9 cellular contexts compared by ENCODE assay signal in the genomic region with DNA sequence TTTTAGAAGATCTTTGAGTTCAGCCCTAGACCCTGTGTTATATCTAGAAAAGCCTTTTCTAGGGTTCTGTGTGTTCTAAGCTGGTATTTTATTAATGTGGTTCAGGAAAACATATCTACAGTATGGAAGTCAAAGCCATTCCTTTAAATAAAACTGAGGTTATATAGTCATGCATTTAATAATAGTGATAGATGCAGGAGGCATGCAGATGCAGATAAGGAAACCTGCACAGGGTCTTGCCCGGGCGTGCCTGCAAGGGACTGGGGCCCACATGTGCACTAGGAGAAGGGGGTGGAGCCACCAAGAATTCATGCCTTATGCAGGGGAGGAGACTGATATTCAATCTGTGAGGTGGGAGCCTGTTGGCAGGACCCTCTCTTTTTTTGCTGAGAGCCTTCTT.
A peak's percentile ranks its signal among the peaks of the same experiment; 100 is the strongest.
DNase-seq lines count a peak whose midpoint lies in the region; TF ChIP-seq lines count a peak whose summit lies in the region.
"Had no signal": no experiment of that assay in that cellular context is flagged by ENCODE, and none has a peak within 500 bp of the region (broad histone marks: within the 10 kb centered on the region; RNA-seq: fewer than 3 reads in every experiment).

No MANE protein-coding gene starts in this region.

- peaks cover 22% of the 10 kb centered on the region for H3K27me3 Mint-ChIP-seq in activated T-helper 2 cell treated with anti-CD3 and anti-CD28 coated beads, Interferon-gamma antibody, Interleukin-2, Interleukin-4, amounts not matched to agents 10 μg/mL and 5 μg/mL and 100 μg/mL, durations not matched to agents 14 hours and 24 hours and 36 hours (ENCODE audit: low read depth)

- peaks cover 9% of the 10 kb centered on the region for H3K4me1 Mint-ChIP-seq in activated T-helper 2 cell treated with anti-CD3 and anti-CD28 coated beads, Interferon-gamma antibody, Interleukin-2, Interleukin-4, amounts not matched to agents 10 μg/mL and 5 μg/mL and 100 μg/mL, durations not matched to agents 14 hours and 24 hours and 36 hours (ENCODE audit: low read depth)

- intact Hi-C loops in activated T-helper 2 cell treated with anti-CD3 and anti-CD28 coated beads, Interferon-gamma antibody, Interleukin-2, Interleukin-4, amounts not matched to agents 10 μg/mL and 5 μg/mL and 100 μg/mL, durations not matched to agents 14 hours and 24 hours and 36 hours (cut with micrococcal nuclease): no loop called here

- H3K9me3 Mint-ChIP-seq in activated T-helper 2 cell treated with anti-CD3 and anti-CD28 coated beads, Interferon-gamma antibody, Interleukin-2, Interleukin-4, amounts not matched to agents 10 μg/mL and 5 μg/mL and 100 μg/mL, durations not matched to agents 14 hours and 24 hours and 36 hours: no peaks in the 10 kb centered on the region

- H3K36me3 Mint-ChIP-seq in activated T-helper 2 cell treated with anti-CD3 and anti-CD28 coated beads, Interferon-gamma antibody, Interleukin-2, Interleukin-4, amounts not matched to agents 10 μg/mL and 5 μg/mL and 100 μg/mL, durations not matched to agents 14 hours and 24 hours and 36 hours (ENCODE audit: low read depth): no peaks in the 10 kb centered on the region

- peak overlapping the region; percentile 51 for H3K27ac ChIP-seq in HEK293 (ENCODE audit: extremely low read depth, low read depth, low read length)

- TF ChIP-seq CTCF in AG10803 (conservative IDR thresholded peaks at IDR 0.05; ENCODE audit: low read length) (no peak), HEK293 (tag by site-specific recombination; IDR thresholded peaks at IDR 0.05) (no peak)

- no peak overlapping the region for H3K27ac Mint-ChIP-seq in activated T-helper 2 cell treated with anti-CD3 and anti-CD28 coated beads, Interferon-gamma antibody, Interleukin-2, Interleukin-4, amounts not matched to agents 10 μg/mL and 5 μg/mL and 100 μg/mL, durations not matched to agents 14 hours and 24 hours and 36 hours

- no peaks in the 10 kb centered on the region for H3K36me3 ChIP-seq in HEK293 (ENCODE audit: control insufficient read depth in 2 of 2, insufficient read depth in 1 of 2, low read length in 2 of 2)

- H3K9me3 ChIP-seq in HEK293 (ENCODE audit: control insufficient read depth, insufficient read depth, low read depth, low read length): no peaks in the 10 kb centered on the region

- POLR2A ChIA-PET in HEK293 (lab: Yijun Ruan, JAX): interaction anchor here (1.1 kb wide), 1 partner anchor 11 kb away, joined by 3 read pairs; no protein-coding TSS in a partner anchor

- DNase-seq in AG10803 (ENCODE audit: low read depth) (peak; percentile 41), astrocyte of the hippocampus (ENCODE audit: low read depth, low spot score) (peak; percentile 74), iris pigment epithelial cell (ENCODE audit: low read depth) (peak; percentile 80), hepatic stellate cell (ENCODE audit: low spot score) (no peak), NCI-H748 (lab: John Stamatoyannopoulos, UW; ENCODE audit: unreplicated experiment) (no peak)
- DNase-seq in activated T-helper 2 cell treated with anti-CD3 and anti-CD28 coated beads, Interferon-gamma antibody, Interleukin-2, Interleukin-4, amounts not matched to agents 10 μg/mL and 5 μg/mL and 100 μg/mL, durations not matched to agents 14 hours and 24 hours and 36 hours (ENCODE audit: low spot score): no peak
- DNase-seq in stimulated activated CD4-positive, alpha-beta T cell treated with anti-CD3 and anti-CD28 coated beads, Interleukin-12 subunit alpha, Interleukin-12 subunit beta, amount 100 ng/mL, for 4 hours: no peak
- DNase-seq: left colon had no signal

- H3K4me3 ChIP-seq in AG10803 (ENCODE audit: low read length): no peak overlapping the region
- no peak overlapping the region for H3K4me3 ChIP-seq in HEK293 (ENCODE audit: low read depth, low read length)

- 0 out of 2 replicates have a peak, but pooled peaks cover 15% of the 10 kb centered on the region for H3K4me1 ChIP-seq in HEK293 (ENCODE audit: control insufficient read depth, insufficient read depth, low read length)

- CTCF ChIA-PET in HEK293 (lab: Yijun Ruan, JAX): no interaction called here

- H3K4me3 Mint-ChIP-seq in activated T-helper 2 cell treated with anti-CD3 and anti-CD28 coated beads, Interferon-gamma antibody, Interleukin-2, Interleukin-4, amounts not matched to agents 10 μg/mL and 5 μg/mL and 100 μg/mL, durations not matched to agents 14 hours and 24 hours and 36 hours (ENCODE audit: low read depth): no peak overlapping the region

TF ChIP-seq in HEK293, 187 proteins besides CTCF, POLR2A, EP300 and RAD21 (continues in another document):
- TF ChIP-seq, protein P1, sequence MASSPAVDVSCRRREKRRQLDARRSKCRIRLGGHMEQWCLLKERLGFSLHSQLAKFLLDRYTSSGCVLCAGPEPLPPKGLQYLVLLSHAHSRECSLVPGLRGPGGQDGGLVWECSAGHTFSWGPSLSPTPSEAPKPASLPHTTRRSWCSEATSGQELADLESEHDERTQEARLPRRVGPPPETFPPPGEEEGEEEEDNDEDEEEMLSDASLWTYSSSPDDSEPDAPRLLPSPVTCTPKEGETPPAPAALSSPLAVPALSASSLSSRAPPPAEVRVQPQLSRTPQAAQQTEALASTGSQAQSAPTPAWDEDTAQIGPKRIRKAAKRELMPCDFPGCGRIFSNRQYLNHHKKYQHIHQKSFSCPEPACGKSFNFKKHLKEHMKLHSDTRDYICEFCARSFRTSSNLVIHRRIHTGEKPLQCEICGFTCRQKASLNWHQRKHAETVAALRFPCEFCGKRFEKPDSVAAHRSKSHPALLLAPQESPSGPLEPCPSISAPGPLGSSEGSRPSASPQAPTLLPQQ (tag by site-specific recombination; IDR thresholded peaks at IDR 0.05): peak; percentile 99
- TF ChIP-seq KLF1 (tag by site-specific recombination; IDR thresholded peaks at IDR 0.05) (no peak), ZNF549 (tag by site-specific recombination; IDR thresholded peaks at IDR 0.05) (no peak), GLI4 (tag by site-specific recombination; IDR thresholded peaks at IDR 0.05) (no peak), ZFP69B (tag by site-specific recombination; IDR thresholded peaks at IDR 0.05) (peak; percentile 95), ZNF843 (tag by site-specific recombination; IDR thresholded peaks at IDR 0.05) (no peak), YY1 (tag by site-specific recombination; IDR thresholded peaks at IDR 0.05) (no peak), ZNF510 (tag by site-specific recombination; IDR thresholded peaks at IDR 0.05; ENCODE audit: insufficient replicate concordance) (no peak), ZIC2 (tag by site-specific recombination; IDR thresholded peaks at IDR 0.05) (no peak), ZNF629 (tag by site-specific recombination; IDR thresholded peaks at IDR 0.05) (no peak), ZSCAN30 (tag by site-specific recombination; IDR thresholded peaks at IDR 0.05) (no peak), REPIN1 (tag by site-specific recombination; IDR thresholded peaks at IDR 0.05; ENCODE audit: low read depth) (no peak), ZNF529 (tag by site-specific recombination; IDR thresholded peaks at IDR 0.05; ENCODE audit: insufficient replicate concordance) (no peak), ZBTB17 (tag by site-specific recombination; IDR thresholded peaks at IDR 0.05) (0 out of 2 replicates have a peak, but pooled peaks have one; percentile 37), ZBTB20 (tag by site-specific recombination; IDR thresholded peaks at IDR 0.05) (peak; percentile 63)
- TF ChIP-seq, protein P2, sequence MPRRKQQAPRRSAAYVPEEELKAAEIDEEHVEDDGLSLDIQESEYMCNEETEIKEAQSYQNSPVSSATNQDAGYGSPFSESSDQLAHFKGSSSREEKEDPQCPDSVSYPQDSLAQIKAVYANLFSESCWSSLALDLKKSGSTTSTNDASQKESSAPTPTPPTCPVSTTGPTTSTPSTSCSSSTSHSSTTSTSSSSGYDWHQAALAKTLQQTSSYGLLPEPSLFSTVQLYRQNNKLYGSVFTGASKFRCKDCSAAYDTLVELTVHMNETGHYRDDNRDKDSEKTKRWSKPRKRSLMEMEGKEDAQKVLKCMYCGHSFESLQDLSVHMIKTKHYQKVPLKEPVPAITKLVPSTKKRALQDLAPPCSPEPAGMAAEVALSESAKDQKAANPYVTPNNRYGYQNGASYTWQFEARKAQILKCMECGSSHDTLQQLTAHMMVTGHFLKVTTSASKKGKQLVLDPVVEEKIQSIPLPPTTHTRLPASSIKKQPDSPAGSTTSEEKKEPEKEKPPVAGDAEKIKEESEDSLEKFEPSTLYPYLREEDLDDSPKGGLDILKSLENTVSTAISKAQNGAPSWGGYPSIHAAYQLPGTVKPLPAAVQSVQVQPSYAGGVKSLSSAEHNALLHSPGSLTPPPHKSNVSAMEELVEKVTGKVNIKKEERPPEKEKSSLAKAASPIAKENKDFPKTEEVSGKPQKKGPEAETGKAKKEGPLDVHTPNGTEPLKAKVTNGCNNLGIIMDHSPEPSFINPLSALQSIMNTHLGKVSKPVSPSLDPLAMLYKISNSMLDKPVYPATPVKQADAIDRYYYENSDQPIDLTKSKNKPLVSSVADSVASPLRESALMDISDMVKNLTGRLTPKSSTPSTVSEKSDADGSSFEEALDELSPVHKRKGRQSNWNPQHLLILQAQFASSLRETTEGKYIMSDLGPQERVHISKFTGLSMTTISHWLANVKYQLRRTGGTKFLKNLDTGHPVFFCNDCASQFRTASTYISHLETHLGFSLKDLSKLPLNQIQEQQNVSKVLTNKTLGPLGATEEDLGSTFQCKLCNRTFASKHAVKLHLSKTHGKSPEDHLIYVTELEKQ (tag by site-specific recombination; IDR thresholded peaks at IDR 0.05; ENCODE audit: borderline replicate concordance): no peak
- TF ChIP-seq, protein P3, sequence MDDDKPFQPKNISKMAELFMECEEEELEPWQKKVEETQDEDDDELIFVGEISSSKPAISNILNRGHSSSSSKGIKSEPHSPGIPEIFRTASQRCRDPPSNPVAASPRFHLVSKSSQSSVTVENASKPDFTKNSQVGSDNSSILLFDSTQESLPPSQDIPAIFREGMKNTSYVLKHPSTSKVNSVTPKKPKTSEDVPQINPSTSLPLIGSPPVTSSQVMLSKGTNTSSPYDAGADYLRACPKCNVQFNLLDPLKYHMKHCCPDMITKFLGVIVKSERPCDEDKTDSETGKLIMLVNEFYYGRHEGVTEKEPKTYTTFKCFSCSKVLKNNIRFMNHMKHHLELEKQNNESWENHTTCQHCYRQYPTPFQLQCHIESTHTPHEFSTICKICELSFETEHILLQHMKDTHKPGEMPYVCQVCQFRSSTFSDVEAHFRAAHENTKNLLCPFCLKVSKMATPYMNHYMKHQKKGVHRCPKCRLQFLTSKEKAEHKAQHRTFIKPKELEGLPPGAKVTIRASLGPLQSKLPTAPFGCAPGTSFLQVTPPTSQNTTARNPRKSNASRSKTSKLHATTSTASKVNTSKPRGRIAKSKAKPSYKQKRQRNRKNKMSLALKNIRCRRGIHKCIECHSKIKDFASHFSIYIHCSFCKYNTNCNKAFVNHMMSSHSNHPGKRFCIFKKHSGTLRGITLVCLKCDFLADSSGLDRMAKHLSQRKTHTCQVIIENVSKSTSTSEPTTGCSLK (tag by site-specific recombination; IDR thresholded peaks at IDR 0.05): no peak

Comparison
In these comparisons a context has a peak if more than half of its experiments do, and no peak if none do; other contexts are left out.
1. DNase-seq: peak in AG10803 (single experiment), astrocyte of the hippocampus (single experiment) and iris pigment epithelial cell (single experiment); none in activated T-helper 2 cell treated with anti-CD3 and anti-CD28 coated beads, Interferon-gamma antibody, Interleukin-2, Interleukin-4, amounts not matched to agents 10 μg/mL and 5 μg/mL and 100 μg/mL, durations not matched to agents 14 hours and 24 hours and 36 hours (single experiment), stimulated activated CD4-positive, alpha-beta T cell treated with anti-CD3 and anti-CD28 coated beads, Interleukin-12 subunit alpha, Interleukin-12 subunit beta, amount 100 ng/mL, for 4 hours (single experiment), hepatic stellate cell (single experiment) and NCI-H748 (single experiment).